ENCODE assay signal across 8 cellular contexts in the genomic region with DNA sequence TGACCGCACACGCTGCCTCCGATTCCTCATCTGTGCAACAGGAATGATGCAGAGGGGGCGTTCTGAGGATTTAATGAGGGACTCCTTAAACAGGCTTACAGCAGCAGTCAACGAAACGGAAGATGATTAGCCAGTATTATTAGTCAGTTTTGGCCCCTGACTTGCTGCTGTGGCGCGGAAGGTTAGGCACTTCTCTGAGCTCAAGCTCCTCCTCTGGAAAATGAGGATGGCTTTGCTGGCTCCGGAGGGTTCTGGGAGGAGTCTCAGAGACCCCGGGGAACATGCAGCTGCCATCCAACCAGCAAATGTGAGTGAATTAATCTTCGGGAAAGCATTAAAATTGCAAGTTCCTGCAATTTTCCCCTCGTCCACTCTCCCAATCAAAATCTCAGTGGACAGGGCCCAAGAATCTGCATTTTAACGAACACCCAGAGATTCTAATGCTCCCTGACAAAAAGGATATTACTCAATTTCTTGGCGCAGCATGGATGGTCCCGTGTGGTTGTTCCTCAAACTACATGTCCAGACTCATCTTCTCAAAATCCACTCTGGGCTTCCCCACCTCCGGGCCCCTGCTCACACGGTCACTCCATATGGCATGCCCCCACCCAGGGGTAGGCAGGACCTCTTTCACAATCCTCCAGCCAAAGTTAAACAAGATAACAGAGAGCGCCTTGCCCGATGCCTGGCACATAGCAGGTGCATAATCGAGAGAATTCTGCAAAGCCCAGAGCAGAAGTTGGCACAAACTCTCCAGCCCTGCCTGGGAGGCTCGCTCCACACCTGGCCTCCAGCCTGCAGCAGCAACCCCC. TPM values are rescaled to one million over a fixed set of nuclear protein-coding genes. Genes with fewer than 3 reads are reported as not detected.
DNase-seq lines count a peak whose midpoint lies in the region; ATAC-seq and TF ChIP-seq lines count a peak whose summit lies in the region.

No MANE protein-coding gene starts in this region.

- TF ChIP-seq CTCF in CD8-positive, alpha-beta T cell (IDR thresholded peaks at IDR 0.05): no peak
- TF ChIP-seq CTCF in NB4 (IDR thresholded peaks at IDR 0.05; ENCODE audit: low read depth, low read length): no peak

- peaks cover 32% of the 10 kb centered on the region for H3K4me1 ChIP-seq in CD8-positive, alpha-beta T cell (ENCODE audit: insufficient read depth, low read length)
- H3K4me1 ChIP-seq in duodenal mucosa (ENCODE audit: control insufficient read depth in 1 of 2, insufficient read depth in 2 of 2, low read length in 2 of 2): peaks cover 5 to 8% of the 10 kb centered on the region in 2 donors

- intact Hi-C loops in CD8-positive, alpha-beta T cell (cut with DNase I, micrococcal nuclease): no loop called here

- H3K27me3 Mint-ChIP-seq in CD8-positive, alpha-beta T cell (ENCODE audit: low read depth): peaks cover 48% of the 10 kb centered on the region
- peaks cover 39 to 62% of the 10 kb centered on the region in 2 donors for H3K27me3 Mint-ChIP-seq in natural killer cell treated with Interleukin-12 subunit alpha and Interleukin-12 subunit beta and Interleukin-15 and Interleukin-18, amount 100 ng/mL, for 72 hours

- H3K27ac Mint-ChIP-seq in CD8-positive, alpha-beta T cell: no peak overlapping the region
- H3K27ac Mint-ChIP-seq in natural killer cell treated with Interleukin-12 subunit alpha and Interleukin-12 subunit beta and Interleukin-15 and Interleukin-18, amount 100 ng/mL, for 72 hours: no peak overlapping the region

- ATAC-seq in CD8-positive, alpha-beta T cell: no peak
- no peak for ATAC-seq in natural killer cell treated with Interleukin-12 subunit alpha and Interleukin-12 subunit beta and Interleukin-15 and Interleukin-18, amount 100 ng/mL, for 72 hours
- ATAC-seq in GM21381 (IDR thresholded peaks at IDR 0.05; ENCODE audit: unreplicated experiment): no peak

- no peaks in the 10 kb centered on the region for H3K36me3 ChIP-seq in CD8-positive, alpha-beta T cell (ENCODE audit: insufficient read depth, low read length)
- H3K36me3 ChIP-seq in duodenal mucosa (ENCODE audit: control insufficient read depth in 1 of 2, insufficient read depth in 2 of 2, low read length in 2 of 2): no peaks in the 10 kb centered on the region

- H3K36me3 Mint-ChIP-seq in CD8-positive, alpha-beta T cell: no peaks in the 10 kb centered on the region
- H3K36me3 Mint-ChIP-seq in natural killer cell treated with Interleukin-12 subunit alpha and Interleukin-12 subunit beta and Interleukin-15 and Interleukin-18, amount 100 ng/mL, for 72 hours: no peaks in the 10 kb centered on the region

- H3K4me3 Mint-ChIP-seq in CD8-positive, alpha-beta T cell: peak overlapping the region; percentile 85
- peak overlapping the region; percentile 84 for H3K4me3 Mint-ChIP-seq in natural killer cell treated with Interleukin-12 subunit alpha and Interleukin-12 subunit beta and Interleukin-15 and Interleukin-18, amount 100 ng/mL, for 72 hours

- no peak overlapping the region for H3K27ac ChIP-seq in CD8-positive, alpha-beta T cell (ENCODE audit: low read depth, low read length)
- H3K27ac ChIP-seq in duodenal mucosa (ENCODE audit: low read depth, low read length): no peak overlapping the region

- DNase-seq in CD8-positive, alpha-beta T cell: no peak
- DNase-seq in NB4 (ENCODE audit: low read depth): peak; percentile 40
- no peak for DNase-seq in natural killer cell treated with Interleukin-12 subunit alpha and Interleukin-12 subunit beta and Interleukin-15 and Interleukin-18, amount 100 ng/mL, for 72 hours (ENCODE audit: low spot score)
- no peak for DNase-seq in cerebellar cortex (ENCODE audit: low spot score)
- no peak for DNase-seq in ecto neural progenitor cell (ENCODE audit: low spot score)
- no peak for DNase-seq in NCI-H2081 (lab: John Stamatoyannopoulos, UW)

- peak overlapping the region; percentile 49 for H3K4me3 ChIP-seq in CD8-positive, alpha-beta T cell (ENCODE audit: low read depth, low read length)
- H3K4me3 ChIP-seq in NB4 (ENCODE audit: low read depth, low read length) (no peak overlapping the region), duodenal mucosa (ENCODE audit: low read depth in 1 of 2, low read length in 2 of 2) (peak overlapping the region; percentile 25 to 48)

- H3K4me1 Mint-ChIP-seq in CD8-positive, alpha-beta T cell (ENCODE audit: low read depth): peaks cover 29% of the 10 kb centered on the region
- H3K4me1 Mint-ChIP-seq in natural killer cell treated with Interleukin-12 subunit alpha and Interleukin-12 subunit beta and Interleukin-15 and Interleukin-18, amount 100 ng/mL, for 72 hours (ENCODE audit: low read depth in 2 of 2): peaks cover 29 to 31% of the 10 kb centered on the region in 2 donors

- H3K9me3 ChIP-seq in CD8-positive, alpha-beta T cell (ENCODE audit: low read length): no peaks in the 10 kb centered on the region
- H3K9me3 ChIP-seq in duodenal mucosa (ENCODE audit: control insufficient read depth in 1 of 2, low read length in 2 of 2): no peaks in the 10 kb centered on the region

- CTCF ChIA-PET in CD8-positive, alpha-beta T cell (lab: Charles Lee): interaction anchor here (1.3 kb wide), 1 partner anchor 162 kb away, joined by 4 read pairs; no protein-coding TSS in a partner anchor

- POLR2A ChIA-PET in CD8-positive, alpha-beta T cell (lab: Charles Lee): no interaction called here

- TF ChIP-seq POLR2A in NB4 (IDR thresholded peaks at IDR 0.05; ENCODE audit: extremely low read depth, insufficient read length): no peak

- H3K9me3 Mint-ChIP-seq in CD8-positive, alpha-beta T cell: no peaks in the 10 kb centered on the region
- no peaks in the 10 kb centered on the region for H3K9me3 Mint-ChIP-seq in natural killer cell treated with Interleukin-12 subunit alpha and Interleukin-12 subunit beta and Interleukin-15 and Interleukin-18, amount 100 ng/mL, for 72 hours

- peaks cover 3% of the 10 kb centered on the region for H3K27me3 ChIP-seq in CD8-positive, alpha-beta T cell (ENCODE audit: insufficient read depth, low read length)
- peaks cover 60 to 64% of the 10 kb centered on the region in 2 donors for H3K27me3 ChIP-seq in duodenal mucosa (ENCODE audit: control insufficient read depth in 1 of 2, insufficient read depth in 2 of 2, low read length in 2 of 2)

- H3K9ac ChIP-seq in duodenal mucosa (ENCODE audit: low read depth in 1 of 2, low read length in 2 of 2): no peak overlapping the region

RNA-seq across cellular contexts. Expression of a gene that starts 6.4 kb away (rescaled TPM):
- not detected for total RNA-seq in CD8-positive, alpha-beta T cell
- total RNA-seq in natural killer cell treated with Interleukin-12 subunit alpha and Interleukin-12 subunit beta and Interleukin-15 and Interleukin-18, amount 100 ng/mL, for 72 hours: under 1 TPM in 1 of 2 donors, not detected in 1; 0.40 TPM
